ENCODE assay signal across 9 cellular contexts in genomic region chr7:55074008-55074499, GRCh38. TPM values are rescaled to one million over a fixed set of nuclear protein-coding genes. Genes with fewer than 3 reads are reported as not detected.
DNase-seq lines count a peak whose midpoint lies in the region; ATAC-seq and TF ChIP-seq lines count a peak whose summit lies in the region.
"Had no signal": no experiment of that assay in that cellular context is flagged by ENCODE, and none has a peak within 500 bp of the region (broad histone marks: within the 10 kb centered on the region; RNA-seq: fewer than 3 reads in every experiment).

No MANE protein-coding gene starts in this region.

- BruUV-seq in PC-3 (replicated peaks; lab: Mats Ljungman, UMichigan), result no TSS peak

- H3K4me3 ChIP-seq in ACC112 (ENCODE audit: low read depth, low read length) (peak overlapping the region; percentile 72), PC-3 (ENCODE audit: low read length) (peak overlapping the region; percentile 48; the same call in 1 of the 2 replicates), brain microvascular endothelial cell (ENCODE audit: low read depth, low read length) (peak overlapping the region; percentile 34), lung (no peak overlapping the region), aorta (ENCODE audit: low read length in 2 of 2) (no peak overlapping the region)

- DNase-seq in PC-3 (peak; percentile 98), brain microvascular endothelial cell (peak; percentile 97), lung (ENCODE audit: low spot score) (peak; percentile 69), aorta (no peak), NCI-H446 treated with DMSO at 0.1 percent for 48 hours (lab: John Stamatoyannopoulos, UW) (no peak)

- POLR2A ChIA-PET in PC-3 (lab: Charles Lee; ENCODE audit: unreplicated experiment), result interaction anchor here (0.6 kb wide), 1 partner anchor 53 kb away, joined by 6 read pairs; no protein-coding TSS in a partner anchor

- H3K27ac ChIP-seq in ACC112 (ENCODE audit: low read depth, low read length) (peak overlapping the region; percentile 97), PC-3 (ENCODE audit: low read length) (peak overlapping the region; percentile 97), brain microvascular endothelial cell (peak overlapping the region; percentile 83), lung (ENCODE audit: low read depth in 1 of 2, low read length in 1 of 2) (peak overlapping the region; percentile 58 to 78), aorta (ENCODE audit: low read depth in 1 of 2, low read length in 2 of 2) (peak overlapping the region; percentile 47 to 81)
- H3K27ac ChIP-seq: HL-60 had no signal

- H3K9me3 ChIP-seq in PC-3 (ENCODE audit: low read length) (no peaks in the 10 kb centered on the region), lung (ENCODE audit: control insufficient read depth in 2 of 2, insufficient read depth in 1 of 2, low read length in 1 of 2) (no peaks in the 10 kb centered on the region), aorta (ENCODE audit: control insufficient read depth, low read length) (no peaks in the 10 kb centered on the region)

- H3K27me3 ChIP-seq in ACC112 (ENCODE audit: insufficient read depth, low read length), result no peaks in the 10 kb centered on the region
- no peaks in the 10 kb centered on the region for H3K27me3 ChIP-seq in PC-3 (ENCODE audit: low read length)
- no peaks in the 10 kb centered on the region for H3K27me3 ChIP-seq in brain microvascular endothelial cell (replicated peaks)
- no peaks in the 10 kb centered on the region for H3K27me3 ChIP-seq in lung (ENCODE audit: control insufficient read depth, insufficient read depth)
- H3K27me3 ChIP-seq in aorta (ENCODE audit: control insufficient read depth in 1 of 2, insufficient read depth in 2 of 2, low read length in 1 of 2), result no peaks in the 10 kb centered on the region

- H3K4me1 ChIP-seq in ACC112 (ENCODE audit: control insufficient read depth, insufficient read depth, low read length, unreplicated experiment) (peaks cover 68% of the 10 kb centered on the region), PC-3 (ENCODE audit: insufficient read depth, low read length) (peaks cover 38% of the 10 kb centered on the region), lung (ENCODE audit: control insufficient read depth in 2 of 2, insufficient read depth in 2 of 2, low read length in 2 of 2) (peaks cover 0 to 12% of the 10 kb centered on the region in 2 donors), aorta (ENCODE audit: control insufficient read depth in 1 of 2, insufficient read depth in 2 of 2, low read length in 2 of 2) (peaks cover 5 to 7% of the 10 kb centered on the region in 2 donors)

- peaks cover 3% of the 10 kb centered on the region for H3F3A ChIP-seq in PC-3 (ENCODE audit: low read length, unreplicated experiment)

- peak overlapping the region; percentile 79 for H3K4me2 ChIP-seq in PC-3 (ENCODE audit: low read length)

- no peak for TF ChIP-seq CTCF in PC-3 (conservative IDR thresholded peaks at IDR 0.05; ENCODE audit: low read depth, low read length)
- no peak for TF ChIP-seq CTCF in brain microvascular endothelial cell (IDR thresholded peaks at IDR 0.05; ENCODE audit: low read depth, low read length, missing control alignments)
- no peak for TF ChIP-seq CTCF in lung (IDR thresholded peaks at IDR 0.05; ENCODE audit: control extremely low read depth, extremely low read depth)

- H3K36me3 ChIP-seq in ACC112 (ENCODE audit: insufficient read depth, low read length) (peaks cover 3% of the 10 kb centered on the region; the same call in 1 of the 2 replicates), PC-3 (ENCODE audit: low read depth, low read length) (0 out of 2 replicates have a peak, but pooled peaks cover 10% of the 10 kb centered on the region), brain microvascular endothelial cell (replicated peaks) (no peaks in the 10 kb centered on the region), lung (ENCODE audit: control insufficient read depth in 2 of 2, insufficient read depth in 2 of 2, low read length in 2 of 2) (peaks cover 0 to 3% of the 10 kb centered on the region in 2 donors), aorta (ENCODE audit: control insufficient read depth in 1 of 2, insufficient read depth in 2 of 2, low read length in 1 of 2) (no peaks in the 10 kb centered on the region)

- WGBS in lung, 2 donors, result 35 to 55% methylated on average over 12 of the region's 12 CpGs
- WGBS in aorta, 2 donors, result 35 to 37% methylated on average over 12 of the region's 12 CpGs

- in situ Hi-C loops in brain microvascular endothelial cell (cut with HindIII; ENCODE audit: low pct_ligation_motif_present, low sequenced_read_pairs), result no loop called here

- H2AFZ ChIP-seq in ACC112 (ENCODE audit: low read length, unreplicated experiment) (no peak overlapping the region), PC-3 (ENCODE audit: low read length) (peak overlapping the region; percentile 34; the same call in 1 of the 2 replicates)

- no peaks in the 10 kb centered on the region for H4K20me1 ChIP-seq in PC-3 (ENCODE audit: low read length)

- ATAC-seq in GM18858 (IDR thresholded peaks at IDR 0.05; ENCODE audit: unreplicated experiment) (peak; percentile 76), HG02970 (IDR thresholded peaks at IDR 0.05; ENCODE audit: low FRiP score, unreplicated experiment) (peak; percentile 95), PC-3 (peak; percentile 98), lung (ENCODE audit: insufficient read depth, low FRiP score) (peak; percentile 55), aorta (ENCODE audit: low FRiP score) (peak; percentile 42)

- H3K9ac ChIP-seq in PC-3 (ENCODE audit: low read length), result peak overlapping the region; percentile 83

- no peaks in the 10 kb centered on the region for H3K9me2 ChIP-seq in PC-3 (replicated peaks; ENCODE audit: low read length)

- CTCF ChIA-PET in PC-3 (lab: Charles Lee), result no interaction called here

- intact Hi-C loops in PC-3 (cut with micrococcal nuclease), result loop anchor here (1.0 to 10.0 kb wide), 4 partner anchors 58 to 287 kb away; no protein-coding TSS in a partner anchor
- intact Hi-C loops in aorta (cut with DNase I), result loop anchor here (5.0 kb wide), 2 partner anchors 52 to 58 kb away; no protein-coding TSS in a partner anchor

- H3K79me2 ChIP-seq in ACC112 (ENCODE audit: control insufficient read depth, insufficient read depth, low read length, unreplicated experiment), result peaks cover 83% of the 10 kb centered on the region
- H3K79me2 ChIP-seq in PC-3 (ENCODE audit: low read length), result peaks cover 82% of the 10 kb centered on the region

RNA-seq across cellular contexts. Expression of gene EGFR, which starts 55.2 kb away (rescaled TPM):
- 50.0 and 64.6 TPM in 2 replicates for total RNA-seq in PC-3 (2014; rRNA removed)
- 10 to 100 TPM; 60.9 to 78.7 TPM for total RNA-seq in lung
- 10 to 100 TPM; 11.6 to 13.3 TPM for polyA plus RNA-seq in lung
- 10 to 100 TPM; 70.5 to 72.4 TPM for total RNA-seq in aorta
- 10 to 100 TPM in 1 of 2 donors, 1 to 10 TPM in 1; 3.0 to 11.3 TPM for polyA plus RNA-seq in aorta

Comparison
In these comparisons a context has a peak if more than half of its experiments do, and no peak if none do; other contexts are left out.
1. H3K4me3 ChIP-seq: peak in ACC112 (single experiment), PC-3 (single experiment) and brain microvascular endothelial cell (single experiment); none in lung (single experiment) and aorta (0 of 2).
2. ATAC-seq: peak in every context shown above with its lines; median percentile 98 in PC-3; 95 in HG02970; 76 in GM18858; 55 in lung; 42 in aorta.
3. DNase-seq: peak in PC-3 (single experiment), brain microvascular endothelial cell (single experiment) and lung (single experiment); none in aorta (0 of 2) and NCI-H446 treated with DMSO at 0.1 percent for 48 hours (single experiment).
4. Peak in every context shown above with its lines, with median percentiles within 50 percentile points of each other: H3K27ac ChIP-seq.